In the genomic region with DNA sequence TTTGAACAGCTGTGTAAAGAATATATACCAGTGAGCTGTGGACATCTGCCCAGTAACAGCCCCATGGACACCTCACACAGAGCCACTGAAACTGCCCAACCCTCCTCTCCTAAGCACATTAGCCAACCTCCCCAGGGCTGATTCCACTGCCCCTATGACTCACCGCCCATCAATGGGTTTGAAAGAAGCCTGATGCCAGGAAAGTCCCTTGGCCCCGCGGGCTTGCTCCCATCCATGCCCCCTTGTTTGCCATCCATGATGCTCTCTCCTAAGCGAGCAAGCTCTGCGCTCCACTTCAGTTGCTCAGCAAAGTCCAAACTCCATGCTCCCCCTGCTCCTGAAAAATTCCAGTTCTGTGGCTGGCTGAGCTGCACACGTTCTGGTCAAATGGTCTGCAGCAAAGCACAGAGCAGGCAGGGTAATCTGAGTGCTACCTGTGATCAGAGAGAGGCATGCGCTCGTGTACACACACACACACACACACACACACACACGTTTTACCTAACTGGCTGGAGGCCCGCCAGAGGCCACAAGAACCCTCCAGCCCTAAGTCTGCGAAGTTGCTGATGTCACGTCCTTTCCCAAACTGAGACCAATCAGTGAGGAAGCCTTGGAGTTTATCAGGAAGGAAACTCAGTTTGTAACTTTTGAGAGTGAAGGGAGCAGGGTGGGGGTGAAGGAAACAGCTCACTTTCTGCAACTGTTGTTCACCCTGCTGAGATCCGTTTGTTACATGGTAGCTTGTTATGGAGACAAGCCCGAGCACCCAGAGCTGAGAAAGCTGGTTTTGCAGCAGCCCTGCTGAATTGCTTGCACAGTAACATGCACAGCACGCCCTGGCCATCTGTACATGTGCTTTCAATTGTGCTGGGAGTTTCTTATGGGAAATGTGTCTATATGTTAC, we compare ENCODE assay signal across 1 cellular context.
A peak's percentile ranks its signal among the peaks of the same experiment; 100 is the strongest.
TF ChIP-seq lines count a peak whose summit lies in the region.

A gene with protein sequence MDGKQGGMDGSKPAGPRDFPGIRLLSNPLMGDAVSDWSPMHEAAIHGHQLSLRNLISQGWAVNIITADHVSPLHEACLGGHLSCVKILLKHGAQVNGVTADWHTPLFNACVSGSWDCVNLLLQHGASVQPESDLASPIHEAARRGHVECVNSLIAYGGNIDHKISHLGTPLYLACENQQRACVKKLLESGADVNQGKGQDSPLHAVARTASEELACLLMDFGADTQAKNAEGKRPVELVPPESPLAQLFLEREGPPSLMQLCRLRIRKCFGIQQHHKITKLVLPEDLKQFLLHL (minus strand): TSS at position 466 of the 904 bp plus-strand sequence. CDS start 209 bp downstream, at position 257.

TF ChIP-seq in HepG2, 621 proteins besides CTCF, POLR2A, EP300 and RAD21 (continued from another document and continues in another):
- TF ChIP-seq, protein P1, sequence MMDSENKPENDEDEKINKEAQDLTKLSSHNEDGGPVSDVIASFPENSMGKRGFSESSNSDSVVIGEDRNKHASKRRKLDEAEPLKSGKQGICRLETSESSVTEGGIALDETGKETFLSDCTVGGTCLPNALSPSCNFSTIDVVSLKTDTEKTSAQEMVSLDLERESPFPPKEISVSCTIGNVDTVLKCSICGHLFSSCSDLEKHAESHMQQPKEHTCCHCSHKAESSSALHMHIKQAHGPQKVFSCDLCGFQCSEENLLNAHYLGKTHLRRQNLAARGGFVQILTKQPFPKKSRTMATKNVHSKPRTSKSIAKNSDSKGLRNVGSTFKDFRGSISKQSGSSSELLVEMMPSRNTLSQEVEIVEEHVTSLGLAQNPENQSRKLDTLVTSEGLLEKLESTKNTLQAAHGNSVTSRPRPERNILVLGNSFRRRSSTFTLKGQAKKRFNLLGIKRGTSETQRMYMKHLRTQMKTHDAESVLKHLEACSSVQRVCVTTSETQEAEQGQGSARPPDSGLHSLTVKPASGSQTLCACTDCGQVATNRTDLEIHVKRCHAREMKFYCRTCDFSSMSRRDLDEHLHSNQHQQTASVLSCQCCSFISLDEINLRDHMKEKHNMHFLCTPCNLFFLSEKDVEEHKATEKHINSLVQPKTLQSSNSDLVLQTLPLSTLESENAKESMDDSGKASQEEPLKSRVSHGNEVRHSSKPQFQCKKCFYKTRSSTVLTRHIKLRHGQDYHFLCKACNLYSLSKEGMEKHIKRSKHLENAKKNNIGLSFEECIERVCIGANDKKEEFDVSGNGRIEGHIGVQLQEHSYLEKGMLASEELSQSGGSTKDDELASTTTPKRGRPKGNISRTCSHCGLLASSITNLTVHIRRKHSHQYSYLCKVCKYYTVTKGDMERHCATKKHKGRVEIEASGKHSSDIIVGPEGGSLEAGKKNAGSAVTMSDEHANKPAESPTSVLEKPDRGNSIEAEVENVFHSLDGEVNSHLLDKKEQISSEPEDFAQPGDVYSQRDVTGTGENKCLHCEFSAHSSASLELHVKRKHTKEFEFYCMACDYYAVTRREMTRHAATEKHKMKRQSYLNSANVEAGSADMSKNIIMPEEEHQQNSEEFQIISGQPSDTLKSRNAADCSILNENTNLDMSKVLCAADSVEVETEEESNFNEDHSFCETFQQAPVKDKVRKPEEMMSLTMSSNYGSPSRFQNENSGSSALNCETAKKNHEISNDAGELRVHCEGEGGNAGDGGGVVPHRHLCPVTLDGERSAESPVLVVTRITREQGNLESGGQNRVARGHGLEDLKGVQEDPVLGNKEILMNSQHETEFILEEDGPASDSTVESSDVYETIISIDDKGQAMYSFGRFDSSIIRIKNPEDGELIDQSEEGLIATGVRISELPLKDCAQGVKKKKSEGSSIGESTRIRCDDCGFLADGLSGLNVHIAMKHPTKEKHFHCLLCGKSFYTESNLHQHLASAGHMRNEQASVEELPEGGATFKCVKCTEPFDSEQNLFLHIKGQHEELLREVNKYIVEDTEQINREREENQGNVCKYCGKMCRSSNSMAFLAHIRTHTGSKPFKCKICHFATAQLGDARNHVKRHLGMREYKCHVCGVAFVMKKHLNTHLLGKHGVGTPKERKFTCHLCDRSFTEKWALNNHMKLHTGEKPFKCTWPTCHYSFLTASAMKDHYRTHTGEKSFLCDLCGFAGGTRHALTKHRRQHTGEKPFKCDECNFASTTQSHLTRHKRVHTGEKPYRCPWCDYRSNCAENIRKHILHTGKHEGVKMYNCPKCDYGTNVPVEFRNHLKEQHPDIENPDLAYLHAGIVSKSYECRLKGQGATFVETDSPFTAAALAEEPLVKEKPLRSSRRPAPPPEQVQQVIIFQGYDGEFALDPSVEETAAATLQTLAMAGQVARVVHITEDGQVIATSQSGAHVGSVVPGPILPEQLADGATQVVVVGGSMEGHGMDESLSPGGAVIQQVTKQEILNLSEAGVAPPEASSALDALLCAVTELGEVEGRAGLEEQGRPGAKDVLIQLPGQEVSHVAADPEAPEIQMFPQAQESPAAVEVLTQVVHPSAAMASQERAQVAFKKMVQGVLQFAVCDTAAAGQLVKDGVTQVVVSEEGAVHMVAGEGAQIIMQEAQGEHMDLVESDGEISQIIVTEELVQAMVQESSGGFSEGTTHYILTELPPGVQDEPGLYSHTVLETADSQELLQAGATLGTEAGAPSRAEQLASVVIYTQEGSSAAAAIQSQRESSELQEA (CRISPR knock-in tag; IDR thresholded peaks at IDR 0.05; ENCODE audit: not compliant biosample characterization) = no peak
- no peak for TF ChIP-seq ZNF367 (CRISPR knock-in tag; IDR thresholded peaks at IDR 0.05; ENCODE audit: borderline replicate concordance)
- TF ChIP-seq DMAP1 (CRISPR knock-in tag; IDR thresholded peaks at IDR 0.05) = peak; percentile 54
- TF ChIP-seq, protein P2, sequence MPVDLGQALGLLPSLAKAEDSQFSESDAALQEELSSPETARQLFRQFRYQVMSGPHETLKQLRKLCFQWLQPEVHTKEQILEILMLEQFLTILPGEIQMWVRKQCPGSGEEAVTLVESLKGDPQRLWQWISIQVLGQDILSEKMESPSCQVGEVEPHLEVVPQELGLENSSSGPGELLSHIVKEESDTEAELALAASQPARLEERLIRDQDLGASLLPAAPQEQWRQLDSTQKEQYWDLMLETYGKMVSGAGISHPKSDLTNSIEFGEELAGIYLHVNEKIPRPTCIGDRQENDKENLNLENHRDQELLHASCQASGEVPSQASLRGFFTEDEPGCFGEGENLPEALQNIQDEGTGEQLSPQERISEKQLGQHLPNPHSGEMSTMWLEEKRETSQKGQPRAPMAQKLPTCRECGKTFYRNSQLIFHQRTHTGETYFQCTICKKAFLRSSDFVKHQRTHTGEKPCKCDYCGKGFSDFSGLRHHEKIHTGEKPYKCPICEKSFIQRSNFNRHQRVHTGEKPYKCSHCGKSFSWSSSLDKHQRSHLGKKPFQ (CRISPR knock-in tag; IDR thresholded peaks at IDR 0.05; ENCODE audit: insufficient replicate concordance) = peak; percentile 42
- peak; percentile 49; the same call in 1 of the 2 replicates for TF ChIP-seq MIER3 (CRISPR knock-in tag; IDR thresholded peaks at IDR 0.05; ENCODE audit: borderline replicate concordance)
- TF ChIP-seq, protein P3, sequence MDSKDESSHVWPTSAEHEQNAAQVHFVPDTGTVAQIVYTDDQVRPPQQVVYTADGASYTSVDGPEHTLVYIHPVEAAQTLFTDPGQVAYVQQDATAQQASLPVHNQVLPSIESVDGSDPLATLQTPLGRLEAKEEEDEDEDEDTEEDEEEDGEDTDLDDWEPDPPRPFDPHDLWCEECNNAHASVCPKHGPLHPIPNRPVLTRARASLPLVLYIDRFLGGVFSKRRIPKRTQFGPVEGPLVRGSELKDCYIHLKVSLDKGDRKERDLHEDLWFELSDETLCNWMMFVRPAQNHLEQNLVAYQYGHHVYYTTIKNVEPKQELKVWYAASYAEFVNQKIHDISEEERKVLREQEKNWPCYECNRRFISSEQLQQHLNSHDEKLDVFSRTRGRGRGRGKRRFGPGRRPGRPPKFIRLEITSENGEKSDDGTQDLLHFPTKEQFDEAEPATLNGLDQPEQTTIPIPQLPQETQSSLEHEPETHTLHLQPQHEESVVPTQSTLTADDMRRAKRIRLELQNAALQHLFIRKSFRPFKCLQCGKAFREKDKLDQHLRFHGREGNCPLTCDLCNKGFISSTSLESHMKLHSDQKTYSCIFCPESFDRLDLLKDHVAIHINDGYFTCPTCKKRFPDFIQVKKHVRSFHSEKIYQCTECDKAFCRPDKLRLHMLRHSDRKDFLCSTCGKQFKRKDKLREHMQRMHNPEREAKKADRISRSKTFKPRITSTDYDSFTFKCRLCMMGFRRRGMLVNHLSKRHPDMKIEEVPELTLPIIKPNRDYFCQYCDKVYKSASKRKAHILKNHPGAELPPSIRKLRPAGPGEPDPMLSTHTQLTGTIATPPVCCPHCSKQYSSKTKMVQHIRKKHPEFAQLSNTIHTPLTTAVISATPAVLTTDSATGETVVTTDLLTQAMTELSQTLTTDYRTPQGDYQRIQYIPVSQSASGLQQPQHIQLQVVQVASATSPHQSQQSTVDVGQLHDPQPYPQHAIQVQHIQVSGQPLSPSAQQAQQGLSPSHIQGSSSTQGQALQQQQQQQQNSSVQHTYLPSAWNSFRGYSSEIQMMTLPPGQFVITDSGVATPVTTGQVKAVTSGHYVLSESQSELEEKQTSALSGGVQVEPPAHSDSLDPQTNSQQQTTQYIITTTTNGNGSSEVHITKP (CRISPR knock-in tag; IDR thresholded peaks at IDR 0.05; ENCODE audit: low read depth) = no peak
- TF ChIP-seq ZNF343 (CRISPR knock-in tag; IDR thresholded peaks at IDR 0.05) = 0 out of 2 replicates have a peak, but pooled peaks have one; percentile 40
- TF ChIP-seq ZNF292 (CRISPR knock-in tag; IDR thresholded peaks at IDR 0.05; ENCODE audit: borderline replicate concordance, low read depth) = peak; percentile 63; the same call in 1 of the 2 replicates
- TF ChIP-seq CCAR2 (optimal IDR thresholded peaks at IDR 0.05; ENCODE audit: low read depth, low read length) = no peak
- TF ChIP-seq, protein P4, sequence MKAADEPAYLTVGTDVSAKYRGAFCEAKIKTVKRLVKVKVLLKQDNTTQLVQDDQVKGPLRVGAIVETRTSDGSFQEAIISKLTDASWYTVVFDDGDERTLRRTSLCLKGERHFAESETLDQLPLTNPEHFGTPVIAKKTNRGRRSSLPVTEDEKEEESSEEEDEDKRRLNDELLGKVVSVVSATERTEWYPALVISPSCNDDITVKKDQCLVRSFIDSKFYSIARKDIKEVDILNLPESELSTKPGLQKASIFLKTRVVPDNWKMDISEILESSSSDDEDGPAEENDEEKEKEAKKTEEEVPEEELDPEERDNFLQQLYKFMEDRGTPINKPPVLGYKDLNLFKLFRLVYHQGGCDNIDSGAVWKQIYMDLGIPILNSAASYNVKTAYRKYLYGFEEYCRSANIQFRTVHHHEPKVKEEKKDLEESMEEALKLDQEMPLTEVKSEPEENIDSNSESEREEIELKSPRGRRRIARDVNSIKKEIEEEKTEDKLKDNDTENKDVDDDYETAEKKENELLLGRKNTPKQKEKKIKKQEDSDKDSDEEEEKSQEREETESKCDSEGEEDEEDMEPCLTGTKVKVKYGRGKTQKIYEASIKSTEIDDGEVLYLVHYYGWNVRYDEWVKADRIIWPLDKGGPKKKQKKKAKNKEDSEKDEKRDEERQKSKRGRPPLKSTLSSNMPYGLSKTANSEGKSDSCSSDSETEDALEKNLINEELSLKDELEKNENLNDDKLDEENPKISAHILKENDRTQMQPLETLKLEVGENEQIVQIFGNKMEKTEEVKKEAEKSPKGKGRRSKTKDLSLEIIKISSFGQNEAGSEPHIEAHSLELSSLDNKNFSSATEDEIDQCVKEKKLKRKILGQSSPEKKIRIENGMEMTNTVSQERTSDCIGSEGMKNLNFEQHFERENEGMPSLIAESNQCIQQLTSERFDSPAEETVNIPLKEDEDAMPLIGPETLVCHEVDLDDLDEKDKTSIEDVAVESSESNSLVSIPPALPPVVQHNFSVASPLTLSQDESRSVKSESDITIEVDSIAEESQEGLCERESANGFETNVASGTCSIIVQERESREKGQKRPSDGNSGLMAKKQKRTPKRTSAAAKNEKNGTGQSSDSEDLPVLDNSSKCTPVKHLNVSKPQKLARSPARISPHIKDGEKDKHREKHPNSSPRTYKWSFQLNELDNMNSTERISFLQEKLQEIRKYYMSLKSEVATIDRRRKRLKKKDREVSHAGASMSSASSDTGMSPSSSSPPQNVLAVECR (CRISPR knock-in tag; IDR thresholded peaks at IDR 0.05; ENCODE audit: borderline replicate concordance) = peak; percentile 3; the same call in 1 of the 2 replicates
- no peak for TF ChIP-seq ERF (CRISPR knock-in tag; IDR thresholded peaks at IDR 0.05)
- TF ChIP-seq MAF1 (CRISPR knock-in tag; IDR thresholded peaks at IDR 0.05; ENCODE audit: borderline replicate concordance) = no peak
- TF ChIP-seq, protein P5, sequence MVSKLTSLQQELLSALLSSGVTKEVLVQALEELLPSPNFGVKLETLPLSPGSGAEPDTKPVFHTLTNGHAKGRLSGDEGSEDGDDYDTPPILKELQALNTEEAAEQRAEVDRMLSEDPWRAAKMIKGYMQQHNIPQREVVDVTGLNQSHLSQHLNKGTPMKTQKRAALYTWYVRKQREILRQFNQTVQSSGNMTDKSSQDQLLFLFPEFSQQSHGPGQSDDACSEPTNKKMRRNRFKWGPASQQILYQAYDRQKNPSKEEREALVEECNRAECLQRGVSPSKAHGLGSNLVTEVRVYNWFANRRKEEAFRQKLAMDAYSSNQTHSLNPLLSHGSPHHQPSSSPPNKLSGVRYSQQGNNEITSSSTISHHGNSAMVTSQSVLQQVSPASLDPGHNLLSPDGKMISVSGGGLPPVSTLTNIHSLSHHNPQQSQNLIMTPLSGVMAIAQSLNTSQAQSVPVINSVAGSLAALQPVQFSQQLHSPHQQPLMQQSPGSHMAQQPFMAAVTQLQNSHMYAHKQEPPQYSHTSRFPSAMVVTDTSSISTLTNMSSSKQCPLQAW (CRISPR knock-in tag; IDR thresholded peaks at IDR 0.05) = peak; percentile 87
- no peak for TF ChIP-seq SP2 (CRISPR knock-in tag; IDR thresholded peaks at IDR 0.05)
- peak; percentile 30; the same call in 1 of the 2 replicates for TF ChIP-seq NFIC (IDR thresholded peaks at IDR 0.05; ENCODE audit: low read length)
- TF ChIP-seq ZBTB21 (CRISPR knock-in tag; IDR thresholded peaks at IDR 0.05) = no peak
- TF ChIP-seq, protein P6, sequence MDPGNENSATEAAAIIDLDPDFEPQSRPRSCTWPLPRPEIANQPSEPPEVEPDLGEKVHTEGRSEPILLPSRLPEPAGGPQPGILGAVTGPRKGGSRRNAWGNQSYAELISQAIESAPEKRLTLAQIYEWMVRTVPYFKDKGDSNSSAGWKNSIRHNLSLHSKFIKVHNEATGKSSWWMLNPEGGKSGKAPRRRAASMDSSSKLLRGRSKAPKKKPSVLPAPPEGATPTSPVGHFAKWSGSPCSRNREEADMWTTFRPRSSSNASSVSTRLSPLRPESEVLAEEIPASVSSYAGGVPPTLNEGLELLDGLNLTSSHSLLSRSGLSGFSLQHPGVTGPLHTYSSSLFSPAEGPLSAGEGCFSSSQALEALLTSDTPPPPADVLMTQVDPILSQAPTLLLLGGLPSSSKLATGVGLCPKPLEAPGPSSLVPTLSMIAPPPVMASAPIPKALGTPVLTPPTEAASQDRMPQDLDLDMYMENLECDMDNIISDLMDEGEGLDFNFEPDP (CRISPR knock-in tag; conservative IDR thresholded peaks at IDR 0.05) = no peak
- 0 out of 2 replicates have a peak, but pooled peaks have one; percentile 68 for TF ChIP-seq ZSCAN29 (CRISPR knock-in tag; conservative IDR thresholded peaks at IDR 0.05)
- peak; percentile 34; the same call in 1 of the 2 replicates for TF ChIP-seq BHLHE40 (IDR thresholded peaks at IDR 0.05; ENCODE audit: low read length)
- no peak for TF ChIP-seq TSC22D2 (CRISPR knock-in tag; IDR thresholded peaks at IDR 0.05; ENCODE audit: borderline replicate concordance)
- no peak for TF ChIP-seq HNRNPLL (IDR thresholded peaks at IDR 0.05; ENCODE audit: low read depth, low read length, poor library complexity, severe bottlenecking)
- no peak for TF ChIP-seq MXD4 (CRISPR knock-in tag; IDR thresholded peaks at IDR 0.05)
- 0 out of 2 replicates have a peak, but pooled peaks have one; percentile 43 for TF ChIP-seq RARG (CRISPR knock-in tag; IDR thresholded peaks at IDR 0.05; ENCODE audit: low read depth)
- 0 out of 2 replicates have a peak, but pooled peaks have one; percentile 10 for TF ChIP-seq TCF7 (IDR thresholded peaks at IDR 0.05; ENCODE audit: low read depth)
